Comparison of ENCODE assay signal across 14 cellular contexts in the genomic region with DNA sequence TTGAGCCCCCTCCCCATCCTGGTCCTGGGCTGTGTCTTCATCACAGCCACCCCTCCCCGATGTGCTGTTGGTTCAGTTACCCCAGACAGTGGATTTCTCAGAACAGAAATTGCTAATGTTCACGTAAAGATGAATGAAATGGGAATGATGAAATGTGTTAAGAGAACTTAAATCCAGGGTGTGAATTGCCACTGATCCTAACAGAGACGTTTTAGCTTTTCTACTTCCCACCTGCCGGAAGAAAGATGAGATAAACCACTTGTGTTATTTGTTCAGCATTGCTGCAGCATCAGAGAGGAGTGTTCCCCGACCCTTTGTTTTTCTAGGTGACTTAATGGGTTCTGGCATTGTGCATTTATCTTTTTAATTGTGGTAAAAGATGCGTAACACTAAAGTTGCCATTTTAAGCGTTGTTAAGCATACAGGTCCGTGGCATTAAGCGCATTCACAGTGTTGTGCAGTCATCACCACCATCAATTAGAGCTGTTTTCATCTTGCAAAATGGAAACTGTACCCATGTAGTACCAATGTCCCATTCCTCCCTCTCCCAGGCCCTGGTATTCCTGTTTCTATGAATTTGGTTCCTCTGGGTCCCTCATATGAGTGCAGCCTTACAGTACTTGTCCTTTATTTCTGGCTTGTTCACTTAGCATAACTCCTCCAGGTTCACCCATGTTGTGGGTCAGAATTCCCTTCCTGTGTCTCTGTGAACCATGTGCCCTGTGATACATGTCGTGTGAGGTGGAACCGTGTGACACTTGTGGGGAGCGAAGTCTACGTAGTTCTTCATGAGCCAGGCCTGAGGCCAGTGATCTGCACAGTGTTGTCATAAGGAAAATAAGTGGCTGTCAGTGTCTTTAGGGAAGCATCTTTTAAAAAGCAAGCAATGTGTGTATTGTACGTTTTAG.
DNase-seq lines count a peak whose midpoint lies in the region; ATAC-seq and TF ChIP-seq lines count a peak whose summit lies in the region.
"Had no signal": no experiment of that assay in that cellular context is flagged by ENCODE, and none has a peak within 500 bp of the region (broad histone marks: within the 10 kb centered on the region; RNA-seq: fewer than 3 reads in every experiment).

No MANE protein-coding gene starts in this region.

- H3K4me3 Mint-ChIP-seq in activated CD4-positive, alpha-beta memory T cell treated with anti-CD3 and anti-CD28 coated beads for 36 hours = no peak overlapping the region
- no peak overlapping the region for H3K4me3 Mint-ChIP-seq in neural progenitor cell
- H3K4me3 Mint-ChIP-seq: stimulated activated naive CD8-positive, alpha-beta T cell treated with anti-CD3 and anti-CD28 coated beads, Interleukin-15, amount 100 ng/mL, for 72 hours had no signal

- no peak for DNase-seq in right cardiac atrium
- no peak for DNase-seq in heart right ventricle
- peak; percentile 98 for DNase-seq in NCI-H2107 treated with DMSO at 0.1 percent for 48 hours (lab: John Stamatoyannopoulos, UW; ENCODE audit: unreplicated experiment)
- no peak for DNase-seq in coronary artery (ENCODE audit: low spot score)
- DNase-seq in activated CD4-positive, alpha-beta memory T cell treated with anti-CD3 and anti-CD28 coated beads for 36 hours = no peak
- DNase-seq in neural progenitor cell (ENCODE audit: low spot score) = no peak
- DNase-seq in hepatocyte (ENCODE audit: low spot score) = no peak
- DNase-seq in osteoblast (ENCODE audit: insufficient read length, low spot score, missing footprints) = no peak
- DNase-seq: ACHN; cortex of kidney; NCI-H2171 treated with DMSO at 0.1 percent for 48 hours; small intestine; stimulated activated naive CD8-positive, alpha-beta T cell treated with anti-CD3 and anti-CD28 coated beads, Interleukin-15, amount 100 ng/mL, for 72 hours had no signal

- H3K4me2 ChIP-seq in neural progenitor cell (no peak overlapping the region), hepatocyte (no peak overlapping the region), osteoblast (ENCODE audit: insufficient read depth, low read length) (no peak overlapping the region)

- H3K79me2 ChIP-seq in neural progenitor cell (ENCODE audit: low read depth) (no peaks in the 10 kb centered on the region), hepatocyte (peaks cover 43% of the 10 kb centered on the region), osteoblast (ENCODE audit: insufficient read depth, low read length) (peaks cover 84% of the 10 kb centered on the region)

- H3K9me3 ChIP-seq in right cardiac atrium (ENCODE audit: control insufficient read depth, low read length) = no peaks in the 10 kb centered on the region
- no peaks in the 10 kb centered on the region for H3K9me3 ChIP-seq in heart right ventricle
- no peaks in the 10 kb centered on the region for H3K9me3 ChIP-seq in neural progenitor cell (ENCODE audit: low read depth)
- no peaks in the 10 kb centered on the region for H3K9me3 ChIP-seq in hepatocyte (ENCODE audit: low read depth)
- no peaks in the 10 kb centered on the region for H3K9me3 ChIP-seq in osteoblast (ENCODE audit: low read depth, low read length)

- H3K9me2 ChIP-seq in hepatocyte (replicated peaks; ENCODE audit: insufficient read depth) = no peaks in the 10 kb centered on the region

- H3K27me3 Mint-ChIP-seq in activated CD4-positive, alpha-beta memory T cell treated with anti-CD3 and anti-CD28 coated beads for 36 hours = no peaks in the 10 kb centered on the region
- peaks cover 3% of the 10 kb centered on the region for H3K27me3 Mint-ChIP-seq in neural progenitor cell (ENCODE audit: insufficient read depth, low read depth)
- H3K27me3 Mint-ChIP-seq: stimulated activated naive CD8-positive, alpha-beta T cell treated with anti-CD3 and anti-CD28 coated beads, Interleukin-15, amount 100 ng/mL, for 72 hours had no signal

- no peaks in the 10 kb centered on the region for H3F3A ChIP-seq in neural progenitor cell (ENCODE audit: low read depth)

- H3K27me3 ChIP-seq in right cardiac atrium (ENCODE audit: control insufficient read depth, insufficient read depth) (no peaks in the 10 kb centered on the region), heart right ventricle (no peaks in the 10 kb centered on the region), neural progenitor cell (no peaks in the 10 kb centered on the region), hepatocyte (no peaks in the 10 kb centered on the region), osteoblast (ENCODE audit: insufficient read depth, low read length) (no peaks in the 10 kb centered on the region)

- TF ChIP-seq CTCF in heart right ventricle (IDR thresholded peaks at IDR 0.05) (no peak), coronary artery (IDR thresholded peaks at IDR 0.05) (no peak), neural progenitor cell (IDR thresholded peaks at IDR 0.05) (no peak), hepatocyte (IDR thresholded peaks at IDR 0.05; ENCODE audit: poor library complexity) (no peak), osteoblast (IDR thresholded peaks at IDR 0.05; ENCODE audit: extremely low read depth, low read depth, low read length) (no peak)

- H3K9ac ChIP-seq in neural progenitor cell = no peak overlapping the region

- H3K4me1 ChIP-seq in right cardiac atrium (ENCODE audit: control insufficient read depth, insufficient read depth, low read length) (peaks cover 20% of the 10 kb centered on the region), heart right ventricle (peaks cover 15 to 51% (median 30%) of the 10 kb centered on the region in 9 donors), neural progenitor cell (peaks cover 13% of the 10 kb centered on the region), hepatocyte (ENCODE audit: insufficient read depth) (peaks cover 16% of the 10 kb centered on the region), osteoblast (ENCODE audit: insufficient read depth, low read length) (peaks cover 24% of the 10 kb centered on the region)

- POLR2A ChIA-PET in activated CD4-positive, alpha-beta memory T cell treated with anti-CD3 and anti-CD28 coated beads for 36 hours (lab: Charles Lee) = no interaction called here

- H3K4me3 ChIP-seq in right cardiac atrium (ENCODE audit: low read length) (no peak overlapping the region), heart right ventricle (no peak overlapping the region), coronary artery (no peak overlapping the region), neural progenitor cell (no peak overlapping the region), hepatocyte (no peak overlapping the region), osteoblast (ENCODE audit: insufficient read depth, low read length) (no peak overlapping the region)

- CTCF ChIA-PET in activated CD4-positive, alpha-beta memory T cell treated with anti-CD3 and anti-CD28 coated beads for 36 hours (lab: Charles Lee) = no interaction called here

- peaks cover 28% of the 10 kb centered on the region for H3K4me1 Mint-ChIP-seq in activated CD4-positive, alpha-beta memory T cell treated with anti-CD3 and anti-CD28 coated beads for 36 hours (ENCODE audit: low read depth)
- peaks cover 25% of the 10 kb centered on the region for H3K4me1 Mint-ChIP-seq in neural progenitor cell

- no peak overlapping the region for H3K27ac Mint-ChIP-seq in activated CD4-positive, alpha-beta memory T cell treated with anti-CD3 and anti-CD28 coated beads for 36 hours
- H3K27ac Mint-ChIP-seq in neural progenitor cell = no peak overlapping the region

- H3K36me3 ChIP-seq in heart right ventricle = peaks cover 0 to 7% (median 0%) of the 10 kb centered on the region in 9 donors
- no peaks in the 10 kb centered on the region for H3K36me3 ChIP-seq in neural progenitor cell
- no peaks in the 10 kb centered on the region for H3K36me3 ChIP-seq in hepatocyte (replicated peaks; ENCODE audit: insufficient read depth, low read depth)
- peaks cover 6% of the 10 kb centered on the region for H3K36me3 ChIP-seq in osteoblast (ENCODE audit: insufficient read depth, low read length)

- no peak for ATAC-seq in right cardiac atrium
- no peak for ATAC-seq in heart right ventricle
- ATAC-seq: activated CD4-positive, CD25-positive, alpha-beta regulatory T cell treated with anti-CD3 and anti-CD28 coated beads, Interleukin-2, amount 50 U/mL, for 24 hours; stimulated activated naive CD8-positive, alpha-beta T cell treated with anti-CD3 and anti-CD28 coated beads, Interleukin-15, amount 100 ng/mL, for 72 hours had no signal

- H3K27ac ChIP-seq in right cardiac atrium (ENCODE audit: low read length) (peak overlapping the region; percentile 12), heart right ventricle (peak overlapping the region in 3 of 10 donors; percentile 3 to 83 (median 74)), coronary artery (peak overlapping the region; percentile 58 to 79), neural progenitor cell (no peak overlapping the region), hepatocyte (no peak overlapping the region), osteoblast (ENCODE audit: low read depth, low read length) (no peak overlapping the region)

- no peak overlapping the region for H2AFZ ChIP-seq in neural progenitor cell (replicated peaks)
- no peak overlapping the region for H2AFZ ChIP-seq in hepatocyte
- no peak overlapping the region for H2AFZ ChIP-seq in osteoblast (ENCODE audit: low read length)

- H3K36me3 Mint-ChIP-seq in activated CD4-positive, alpha-beta memory T cell treated with anti-CD3 and anti-CD28 coated beads for 36 hours = peaks cover 17% of the 10 kb centered on the region
- H3K36me3 Mint-ChIP-seq in neural progenitor cell = peaks cover 29% of the 10 kb centered on the region

- peaks cover 9% of the 10 kb centered on the region for H4K20me1 ChIP-seq in neural progenitor cell (ENCODE audit: low read depth)
- peaks cover 4% of the 10 kb centered on the region for H4K20me1 ChIP-seq in hepatocyte (ENCODE audit: insufficient read depth, poor library complexity, severe bottlenecking)
- peaks cover 50% of the 10 kb centered on the region for H4K20me1 ChIP-seq in osteoblast (ENCODE audit: insufficient read depth, low read length)

- peaks cover 2% of the 10 kb centered on the region for H3K9me3 Mint-ChIP-seq in activated CD4-positive, alpha-beta memory T cell treated with anti-CD3 and anti-CD28 coated beads for 36 hours
- peaks cover 11% of the 10 kb centered on the region for H3K9me3 Mint-ChIP-seq in neural progenitor cell

- 88% methylated on average over 14 of the region's 14 CpGs for WGBS in right cardiac atrium
- WGBS in heart right ventricle, 2 donors = 92 to 95% methylated on average over 14 of the region's 14 CpGs
- WGBS in hepatocyte (ENCODE audit: low lambda C conversion rate, missing lambda C conversion rate) = 82% methylated on average over 14 of the region's 14 CpGs

- intact Hi-C loops in right cardiac atrium (cut with DNase I) (no loop called here), heart right ventricle (cut with DNase I) (no loop called here)
- intact Hi-C loops in activated CD4-positive, alpha-beta memory T cell treated with anti-CD3 and anti-CD28 coated beads for 36 hours (cut with micrococcal nuclease) = no loop called here

Comparison
In these comparisons a context has a peak if more than half of its experiments do, and no peak if none do; other contexts are left out.
1. H3K27ac ChIP-seq: peak in right cardiac atrium (single experiment) and coronary artery (2 of 2); none in neural progenitor cell (single experiment), hepatocyte (single experiment) and osteoblast (single experiment).